In genomic region chr7:14894826-14895225, GRCh38 we compare ENCODE assay signal across 1 cellular context.
TF ChIP-seq lines count a peak whose summit lies in the region.

No MANE protein-coding gene starts in this region.

TF ChIP-seq in WTC11, 78 proteins besides CTCF, POLR2A, EP300 and RAD21 (continued from another document):
- no peak for TF ChIP-seq SMAD3 (CRISPR knock-in tag; IDR thresholded peaks at IDR 0.05; ENCODE audit: borderline replicate concordance)
- TF ChIP-seq TP53 (CRISPR knock-in tag; IDR thresholded peaks at IDR 0.05): no peak
- no peak for TF ChIP-seq STAT6 (CRISPR knock-in tag; conservative IDR thresholded peaks at IDR 0.05; ENCODE audit: low read depth)
- no peak for TF ChIP-seq JAZF1 (CRISPR knock-in tag; IDR thresholded peaks at IDR 0.05)
- TF ChIP-seq SP1 (CRISPR knock-in tag; conservative IDR thresholded peaks at IDR 0.05): no peak
